22 cellular contexts compared by ENCODE assay signal in the genomic region with DNA sequence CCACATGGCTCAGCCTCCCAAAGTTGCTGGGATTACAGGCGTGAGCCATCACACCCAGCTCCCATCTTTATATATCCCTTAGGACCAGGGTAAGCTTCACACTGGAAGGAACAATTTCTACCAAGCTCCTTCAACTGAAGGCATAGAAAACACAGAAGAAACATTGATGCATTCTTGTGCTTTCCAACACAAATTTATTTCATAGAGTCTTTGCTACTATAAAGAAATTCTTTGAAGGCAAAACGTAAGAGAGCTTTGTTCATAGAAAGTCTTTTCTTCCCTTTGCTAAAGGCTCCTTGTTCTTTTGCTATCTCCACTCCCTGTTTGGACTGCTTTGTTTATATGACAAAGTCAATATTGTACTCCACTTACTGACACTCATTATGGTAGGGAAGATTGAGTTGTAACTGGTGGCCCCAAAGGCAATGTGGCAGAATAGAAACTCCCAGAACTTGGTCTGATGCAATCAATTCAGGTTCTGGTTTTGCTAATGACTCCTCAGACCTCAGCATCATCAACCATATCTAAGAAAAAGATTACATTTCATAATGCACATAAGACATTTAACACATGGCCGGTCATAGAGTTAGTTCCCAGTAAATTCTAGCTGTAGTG.
DNase-seq lines count a peak whose midpoint lies in the region; ATAC-seq and TF ChIP-seq lines count a peak whose summit lies in the region.
"Had no signal": no experiment of that assay in that cellular context is flagged by ENCODE, and none has a peak within 500 bp of the region (broad histone marks: within the 10 kb centered on the region; RNA-seq: fewer than 3 reads in every experiment).

No MANE protein-coding gene starts in this region.

- peaks cover 7% of the 10 kb centered on the region for H3K27me3 Mint-ChIP-seq in activated naive CD8-positive, alpha-beta T cell treated with anti-CD3 and anti-CD28 coated beads, Interleukin-2, amount 50 U/mL, for 24 hours
- peaks cover 9% of the 10 kb centered on the region for H3K27me3 Mint-ChIP-seq in activated naive CD8-positive, alpha-beta T cell treated with anti-CD3 and anti-CD28 coated beads for 36 hours

- H3K4me1 Mint-ChIP-seq in activated naive CD8-positive, alpha-beta T cell treated with anti-CD3 and anti-CD28 coated beads, Interleukin-2, amount 50 U/mL, for 24 hours = peaks cover 2% of the 10 kb centered on the region
- H3K4me1 Mint-ChIP-seq in activated naive CD8-positive, alpha-beta T cell treated with anti-CD3 and anti-CD28 coated beads for 36 hours = no peaks in the 10 kb centered on the region
- H3K4me1 Mint-ChIP-seq: CD4-positive, CD25-positive, alpha-beta regulatory T cell; central memory CD8-positive, alpha-beta T cell had no signal

- POLR2A ChIA-PET in OCI-LY7 (lab: Charles Lee) = interaction anchor here (0.6 kb wide), 1 partner anchor 142 kb away, joined by 4 read pairs; no protein-coding TSS in a partner anchor

- no peak overlapping the region for H3K4me2 ChIP-seq in OCI-LY7 (ENCODE audit: low read length)

- CTCF ChIA-PET in OCI-LY7 (lab: Charles Lee; ENCODE audit: unreplicated experiment) = no interaction called here

- intact Hi-C loops in OCI-LY7 (cut with micrococcal nuclease; ENCODE audit: unreplicated experiment) = no loop called here

- H3K4me3 ChIP-seq in stomach smooth muscle (ENCODE audit: low read length in 2 of 2) (no peak overlapping the region), OCI-LY7 (ENCODE audit: low read depth, low read length, poor library complexity, severe bottlenecking) (no peak overlapping the region)
- H3K4me3 ChIP-seq: esophagus squamous epithelium, heart right ventricle, SJCRH30, upper lobe of left lung had no signal

- H3K4me3 Mint-ChIP-seq in activated naive CD8-positive, alpha-beta T cell treated with anti-CD3 and anti-CD28 coated beads, Interleukin-2, amount 50 U/mL, for 24 hours = no peak overlapping the region
- H3K4me3 Mint-ChIP-seq in activated naive CD8-positive, alpha-beta T cell treated with anti-CD3 and anti-CD28 coated beads for 36 hours = no peak overlapping the region
- H3K4me3 Mint-ChIP-seq: CD4-positive, CD25-positive, alpha-beta regulatory T cell; central memory CD8-positive, alpha-beta T cell; T-helper 2 cell treated with Interferon-gamma antibody and Interleukin-4, amounts not matched to agents 5 μg/mL and 100 μg/mL, for 36 hours had no signal

- no peak for TF ChIP-seq CTCF in OCI-LY7 (conservative IDR thresholded peaks at IDR 0.05; ENCODE audit: low read length)

- H3K36me3 ChIP-seq in stomach smooth muscle (ENCODE audit: control insufficient read depth in 2 of 2, insufficient read depth in 2 of 2, low read length in 2 of 2) = no peaks in the 10 kb centered on the region
- no peaks in the 10 kb centered on the region for H3K36me3 ChIP-seq in OCI-LY7 (ENCODE audit: insufficient read depth, low read length)
- H3K36me3 ChIP-seq: esophagus squamous epithelium, heart right ventricle, SJCRH30, upper lobe of left lung had no signal

- H3K27ac ChIP-seq in stomach smooth muscle (ENCODE audit: low read length) (peak overlapping the region; percentile 37), OCI-LY7 (ENCODE audit: low read depth, low read length, poor library complexity, severe bottlenecking) (no peak overlapping the region), caudate nucleus (ENCODE audit: low read depth, low read length) (no peak overlapping the region)
- H3K27ac ChIP-seq: esophagus squamous epithelium, heart right ventricle, SJCRH30, upper lobe of left lung had no signal

- H2AFZ ChIP-seq in OCI-LY7 (ENCODE audit: low read length) = no peak overlapping the region

- no peaks in the 10 kb centered on the region for H3K9me2 ChIP-seq in OCI-LY7 (ENCODE audit: insufficient read depth, low read length)

- ATAC-seq in activated naive CD8-positive, alpha-beta T cell treated with anti-CD3 and anti-CD28 coated beads, Interleukin-2, amount 50 U/mL, for 24 hours = peak; percentile 57
- ATAC-seq: heart right ventricle had no signal

- no peaks in the 10 kb centered on the region for H3K27me3 ChIP-seq in stomach smooth muscle (ENCODE audit: control insufficient read depth in 1 of 2, insufficient read depth in 2 of 2, low read length in 2 of 2)
- H3K27me3 ChIP-seq: esophagus squamous epithelium, SJCRH30, upper lobe of left lung had no signal

- H3K9me3 Mint-ChIP-seq in activated naive CD8-positive, alpha-beta T cell treated with anti-CD3 and anti-CD28 coated beads, Interleukin-2, amount 50 U/mL, for 24 hours = no peaks in the 10 kb centered on the region
- H3K9me3 Mint-ChIP-seq in activated naive CD8-positive, alpha-beta T cell treated with anti-CD3 and anti-CD28 coated beads for 36 hours = peaks cover 2% of the 10 kb centered on the region
- H3K9me3 Mint-ChIP-seq: CD4-positive, CD25-positive, alpha-beta regulatory T cell; central memory CD8-positive, alpha-beta T cell; T-helper 2 cell treated with Interferon-gamma antibody and Interleukin-4, amounts not matched to agents 5 μg/mL and 100 μg/mL, for 36 hours had no signal

- H4K20me1 ChIP-seq in OCI-LY7 (ENCODE audit: insufficient read depth, low read length) = no peaks in the 10 kb centered on the region

- no peak overlapping the region for H3K9ac ChIP-seq in stomach smooth muscle (ENCODE audit: low read length in 2 of 2)

- BruUV-seq in OCI-LY7 (replicated peaks; lab: Mats Ljungman, UMichigan) = no TSS peak

- H3K79me2 ChIP-seq in OCI-LY7 (ENCODE audit: insufficient read depth, low read depth, low read length) = no peaks in the 10 kb centered on the region

- no peaks in the 10 kb centered on the region for H3K36me3 Mint-ChIP-seq in activated naive CD8-positive, alpha-beta T cell treated with anti-CD3 and anti-CD28 coated beads, Interleukin-2, amount 50 U/mL, for 24 hours (ENCODE audit: low read depth)
- no peaks in the 10 kb centered on the region for H3K36me3 Mint-ChIP-seq in activated naive CD8-positive, alpha-beta T cell treated with anti-CD3 and anti-CD28 coated beads for 36 hours
- H3K36me3 Mint-ChIP-seq: CD4-positive, CD25-positive, alpha-beta regulatory T cell had no signal

- DNase-seq in activated naive CD8-positive, alpha-beta T cell treated with anti-CD3 and anti-CD28 coated beads, Interleukin-2, amount 50 U/mL, for 24 hours = no peak
- no peak for DNase-seq in activated naive CD8-positive, alpha-beta T cell treated with anti-CD3 and anti-CD28 coated beads for 36 hours
- DNase-seq in RPMI7951 (ENCODE audit: low read depth) = peak; percentile 17
- peak; percentile 20 for DNase-seq in inferior parietal cortex (ENCODE audit: extremely low spot score)
- DNase-seq in COR-L47 (lab: John Stamatoyannopoulos, UW) = no peak
- no peak for DNase-seq in OCI-LY7 (ENCODE audit: low spot score)
- DNase-seq in caudate nucleus (lab: John Stamatoyannopoulos, UW) = no peak
- DNase-seq: activated CD4-positive, CD25-positive, alpha-beta regulatory T cell; activated effector memory CD4-positive, alpha-beta T cell treated with anti-CD3 and anti-CD28 coated beads, Interleukin-2, amount 50 U/mL, for 16 hours; amygdala; CD4-positive, CD25-positive, alpha-beta regulatory T cell; esophagus squamous epithelium; heart right ventricle; mesendoderm; NCI-H1694; NCI-H446 treated with DMSO at 0.1 percent for 48 hours; OCI-M1; SJCRH30; upper lobe of left lung had no signal

- H3K9me3 ChIP-seq in stomach smooth muscle (ENCODE audit: control insufficient read depth in 2 of 2, low read length in 2 of 2) (peaks cover 6% of the 10 kb centered on the region in 2 donors), OCI-LY7 (ENCODE audit: low read length) (no peaks in the 10 kb centered on the region)
- H3K9me3 ChIP-seq: esophagus squamous epithelium, upper lobe of left lung had no signal

- no peak overlapping the region for H3K27ac Mint-ChIP-seq in activated naive CD8-positive, alpha-beta T cell treated with anti-CD3 and anti-CD28 coated beads, Interleukin-2, amount 50 U/mL, for 24 hours
- H3K27ac Mint-ChIP-seq in activated naive CD8-positive, alpha-beta T cell treated with anti-CD3 and anti-CD28 coated beads for 36 hours = no peak overlapping the region
- H3K27ac Mint-ChIP-seq: CD4-positive, CD25-positive, alpha-beta regulatory T cell; T-helper 2 cell treated with Interferon-gamma antibody and Interleukin-4, amounts not matched to agents 5 μg/mL and 100 μg/mL, for 36 hours had no signal

- H3K4me1 ChIP-seq in stomach smooth muscle (ENCODE audit: control insufficient read depth, insufficient read depth, low read length) = peaks cover 9% of the 10 kb centered on the region
- peaks cover 5% of the 10 kb centered on the region for H3K4me1 ChIP-seq in OCI-LY7 (ENCODE audit: insufficient read depth, low read length, poor library complexity, severe bottlenecking)
- H3K4me1 ChIP-seq: esophagus squamous epithelium, heart right ventricle, SJCRH30, upper lobe of left lung had no signal

Comparison
In these comparisons a context has a peak if more than half of its experiments do, and no peak if none do; other contexts are left out.
1. DNase-seq: peak in RPMI7951 (single experiment) and inferior parietal cortex (single experiment); none in activated naive CD8-positive, alpha-beta T cell treated with anti-CD3 and anti-CD28 coated beads, Interleukin-2, amount 50 U/mL, for 24 hours (single experiment), activated naive CD8-positive, alpha-beta T cell treated with anti-CD3 and anti-CD28 coated beads for 36 hours (single experiment), COR-L47 (single experiment), OCI-LY7 (single experiment) and caudate nucleus (0 of 61).